Comparison of ENCODE assay signal across 12 cellular contexts in the genomic region with DNA sequence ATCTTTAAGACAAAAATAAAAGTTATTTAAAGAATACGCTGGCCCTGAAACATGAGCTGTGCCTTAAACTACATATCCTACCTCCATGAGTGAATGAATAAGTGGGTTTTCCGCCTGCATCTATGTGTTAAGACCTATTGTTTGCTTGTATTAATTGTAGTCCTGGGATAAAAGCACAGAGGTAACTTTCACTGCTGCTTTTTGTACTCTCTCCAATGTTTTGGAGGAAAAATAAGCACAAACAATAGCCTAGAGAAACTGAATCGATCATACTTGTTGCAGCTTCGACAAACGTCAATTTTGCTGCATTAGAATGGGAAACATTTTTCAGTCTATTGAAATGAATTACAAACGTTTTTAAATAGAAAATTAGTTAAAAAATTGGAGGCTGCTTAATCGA. TPM values are rescaled to one million over a fixed set of nuclear protein-coding genes. Genes with fewer than 3 reads are reported as not detected.
DNase-seq lines count a peak whose midpoint lies in the region; ATAC-seq and TF ChIP-seq lines count a peak whose summit lies in the region.
"Had no signal": no experiment of that assay in that cellular context is flagged by ENCODE, and none has a peak within 500 bp of the region (broad histone marks: within the 10 kb centered on the region; RNA-seq: fewer than 3 reads in every experiment).

No MANE protein-coding gene starts in this region.

- TF ChIP-seq CTCF in right atrium auricular region (IDR thresholded peaks at IDR 0.05) (no peak), upper lobe of right lung (IDR thresholded peaks at IDR 0.05) (no peak), body of pancreas (IDR thresholded peaks at IDR 0.05) (no peak)

- H3K27ac ChIP-seq in right atrium auricular region (peak overlapping the region; percentile 94 to 99), upper lobe of right lung (peak overlapping the region; percentile 97), body of pancreas (no peak overlapping the region)

- no peaks in the 10 kb centered on the region for H3K27me3 Mint-ChIP-seq in T-helper 17 cell
- peaks cover 5 to 16% (median 14%) of the 10 kb centered on the region in 3 donors for H3K27me3 Mint-ChIP-seq in immature natural killer cell (ENCODE audit: low read depth in 3 of 3)

- ATAC-seq in left cardiac atrium: no peak
- no peak for ATAC-seq in T-helper 17 cell
- no peak for ATAC-seq in upper lobe of right lung
- no peak for ATAC-seq in body of pancreas
- no peak for ATAC-seq in HG02970 (IDR thresholded peaks at IDR 0.05; ENCODE audit: low FRiP score, unreplicated experiment)

- peak overlapping the region; percentile 69 for H3K27ac Mint-ChIP-seq in T-helper 17 cell
- H3K27ac Mint-ChIP-seq in immature natural killer cell: peak overlapping the region in 1 of 6 donors; percentile 64

- H3K9me3 Mint-ChIP-seq in immature natural killer cell: no peaks in the 10 kb centered on the region

- H3K36me3 Mint-ChIP-seq in T-helper 17 cell (ENCODE audit: low read depth) (peaks cover 2% of the 10 kb centered on the region), immature natural killer cell (no peaks in the 10 kb centered on the region)

- H3K9me3 ChIP-seq in right atrium auricular region (no peaks in the 10 kb centered on the region), T-helper 17 cell (ENCODE audit: control insufficient read depth, low read length, poor library complexity, severe bottlenecking) (no peaks in the 10 kb centered on the region), upper lobe of right lung (no peaks in the 10 kb centered on the region), body of pancreas (no peaks in the 10 kb centered on the region)
- H3K9me3 ChIP-seq: adrenal gland, sigmoid colon had no signal

- no peak for TF ChIP-seq POLR2A in body of pancreas (IDR thresholded peaks at IDR 0.05)

- H3K4me3 ChIP-seq in right atrium auricular region (no peak overlapping the region), upper lobe of right lung (peak overlapping the region; percentile 78), body of pancreas (no peak overlapping the region)

- no peaks in the 10 kb centered on the region for H3K36me3 ChIP-seq in right atrium auricular region
- no peaks in the 10 kb centered on the region for H3K36me3 ChIP-seq in upper lobe of right lung
- H3K36me3 ChIP-seq in body of pancreas (replicated peaks in 1 of 2; ENCODE audit: insufficient read depth in 1 of 2, low read depth in 2 of 2): no peaks in the 10 kb centered on the region
- H3K36me3 ChIP-seq: adrenal gland, sigmoid colon had no signal

- 67 to 69% methylated on average over 7 of the region's 7 CpGs for WGBS in body of pancreas, 2 donors

- intact Hi-C loops in left cardiac atrium (cut with DNase I) (loop anchor here in 1 of 2 donors (5.0 kb wide), 3 partner anchors 81 to 226 kb away; no protein-coding TSS in a partner anchor), upper lobe of right lung (cut with DNase I) (no loop called here), body of pancreas (cut with DNase I) (no loop called here)

- H3K27me3 ChIP-seq in right atrium auricular region (no peaks in the 10 kb centered on the region), upper lobe of right lung (no peaks in the 10 kb centered on the region), body of pancreas (no peaks in the 10 kb centered on the region)
- H3K27me3 ChIP-seq: adrenal gland, sigmoid colon had no signal

- H3K4me1 Mint-ChIP-seq in T-helper 17 cell: peaks cover 29% of the 10 kb centered on the region
- H3K4me1 Mint-ChIP-seq in immature natural killer cell: peaks cover 33 to 38% of the 10 kb centered on the region in 2 donors

- H3K4me1 ChIP-seq in right atrium auricular region (peaks cover 0 to 25% of the 10 kb centered on the region in 2 donors), upper lobe of right lung (peaks cover 21% of the 10 kb centered on the region), body of pancreas (peaks cover 25% of the 10 kb centered on the region)

- H3K4me3 Mint-ChIP-seq in T-helper 17 cell: peak overlapping the region; percentile 99
- H3K4me3 Mint-ChIP-seq in immature natural killer cell: peak overlapping the region; percentile 4 to 90 (median 88)

- no peak for DNase-seq in right atrium auricular region (ENCODE audit: low spot score)
- DNase-seq in left cardiac atrium: no peak
- no peak for DNase-seq in T-helper 17 cell
- no peak for DNase-seq in immature natural killer cell
- no peak for DNase-seq in upper lobe of right lung
- DNase-seq in NCI-H1092 treated with DMSO at 0.1 percent for 48 hours (lab: John Stamatoyannopoulos, UW): no peak
- no peak for DNase-seq in body of pancreas
- DNase-seq: kidney glomerular epithelial cell, NCI-H2081 treated with DMSO at 0.1 percent for 48 hours had no signal

RNA-seq across cellular contexts. Expression of gene CTNNB1, which starts 1.3 kb away (rescaled TPM):
- total RNA-seq in right atrium auricular region (100 to 1,000 TPM; 156 to 261 TPM), left cardiac atrium (100 to 1,000 TPM; 169 to 207 TPM), T-helper 17 cell (100 to 1,000 TPM; 161 to 177 TPM), upper lobe of right lung (305 TPM), body of pancreas (100 to 1,000 TPM; 144 to 266 TPM)
- 10 to 100 TPM; 35.4 to 85.5 (median 70.4) TPM for polyA plus RNA-seq in immature natural killer cell

Comparison
In these comparisons a context has a peak if more than half of its experiments do, and no peak if none do; other contexts are left out.
1. H3K27ac ChIP-seq: peak in right atrium auricular region (2 of 2) and upper lobe of right lung (single experiment); none in body of pancreas (0 of 4).